ENCODE assay signal across 18 cellular contexts in genomic region chr4:169840554-169840953, GRCh38.
DNase-seq lines count a peak whose midpoint lies in the region; ATAC-seq, FAIRE-seq and TF ChIP-seq lines count a peak whose summit lies in the region.
"Had no signal": no experiment of that assay in that cellular context is flagged by ENCODE, and none has a peak within 500 bp of the region (broad histone marks: within the 10 kb centered on the region; RNA-seq: fewer than 3 reads in every experiment).

No MANE protein-coding gene starts in this region.

- H2AFZ ChIP-seq in GM23338 = 0 out of 2 replicates have a peak overlapping the region, but pooled peaks have one; percentile 81
- H2AFZ ChIP-seq in H1 (ENCODE audit: low read length) = peak overlapping the region; percentile 88
- peak overlapping the region; percentile 12 for H2AFZ ChIP-seq in neural progenitor cell (replicated peaks)

- TF ChIP-seq RAD21 in H1 (IDR thresholded peaks at IDR 0.05 in 1 of 2, conservative IDR thresholded peaks at IDR 0.05 in 1 of 2; ENCODE audit: low read depth in 2 of 2, low read length in 2 of 2) = no peak

- H3K18ac ChIP-seq in H1 (ENCODE audit: extremely low read depth, low read length) = no peak overlapping the region

- H3K27ac Mint-ChIP-seq in GM23338 (no peak overlapping the region; the same call in 1 of the 2 replicates), neural progenitor cell (no peak overlapping the region)
- H3K27ac Mint-ChIP-seq: CD14-positive monocyte; CD4-positive, alpha-beta memory T cell had no signal

- no peak overlapping the region for H3K4ac ChIP-seq in H1 (replicated peaks; ENCODE audit: insufficient read length, low read depth, low read length)

- H3K56ac ChIP-seq in H1 (replicated peaks; ENCODE audit: insufficient read length, low read depth, low read length) = no peak overlapping the region

- H3K36me3 ChIP-seq in GM23338 (ENCODE audit: insufficient read depth) (no peaks in the 10 kb centered on the region), H1 (ENCODE audit: control insufficient read depth in 2 of 4, insufficient read depth in 4 of 4, low read length in 3 of 4) (no peaks in the 10 kb centered on the region), neural progenitor cell (no peaks in the 10 kb centered on the region), pancreas (no peaks in the 10 kb centered on the region)

- no peaks in the 10 kb centered on the region for H4K20me1 ChIP-seq in GM23338 (replicated peaks; ENCODE audit: insufficient read depth)
- H4K20me1 ChIP-seq in H1 (replicated peaks in 1 of 2; ENCODE audit: control insufficient read depth in 1 of 2, insufficient read depth in 2 of 2, low read length in 2 of 2) = no peaks in the 10 kb centered on the region
- no peaks in the 10 kb centered on the region for H4K20me1 ChIP-seq in neural progenitor cell (ENCODE audit: low read depth)

- H3K79me2 ChIP-seq in GM23338 (replicated peaks; ENCODE audit: insufficient read depth) (no peaks in the 10 kb centered on the region), H1 (ENCODE audit: control insufficient read depth in 1 of 2, insufficient read depth in 2 of 2, low read length in 2 of 2) (no peaks in the 10 kb centered on the region), neural progenitor cell (ENCODE audit: low read depth) (no peaks in the 10 kb centered on the region)

- ATAC-seq in GM23338 (no peak), pancreas (no peak), HG03175 (IDR thresholded peaks at IDR 0.05; ENCODE audit: unreplicated experiment) (no peak)
- ATAC-seq: GM12878 had no signal

- H2BK20ac ChIP-seq in H1 (ENCODE audit: low read length) = no peak overlapping the region

- H3K4me1 Mint-ChIP-seq in GM23338 (peaks cover 2% of the 10 kb centered on the region; the same call in 1 of the 3 replicates), neural progenitor cell (no peaks in the 10 kb centered on the region)
- H3K4me1 Mint-ChIP-seq: CD14-positive monocyte; CD4-positive, alpha-beta memory T cell had no signal

- no peaks in the 10 kb centered on the region for H3K79me1 ChIP-seq in H1 (ENCODE audit: low read depth, low read length)

- H2BK120ac ChIP-seq in H1 (replicated peaks; ENCODE audit: low read depth, low read length) = no peak overlapping the region

- H2BK12ac ChIP-seq in H1 (ENCODE audit: low read depth, low read length) = no peak overlapping the region

- intact Hi-C loops in pancreas (cut with DNase I) = no loop called here

- TF ChIP-seq EP300 in H1 (IDR thresholded peaks at IDR 0.05; ENCODE audit: borderline replicate concordance in 1 of 2, low read depth in 2 of 2, low read length in 2 of 2) = no peak

- no peak for TF ChIP-seq POLR2A in H1 (IDR thresholded peaks at IDR 0.05; ENCODE audit: control extremely low read depth in 1 of 2, low read depth in 2 of 2, low read length in 2 of 2)

- H4K8ac ChIP-seq in H1 (ENCODE audit: extremely low read depth, insufficient read depth, low read length) = no peak overlapping the region

- H3K36me3 Mint-ChIP-seq in GM23338 (ENCODE audit: low read depth) = no peaks in the 10 kb centered on the region
- no peaks in the 10 kb centered on the region for H3K36me3 Mint-ChIP-seq in neural progenitor cell
- H3K36me3 Mint-ChIP-seq: CD14-positive monocyte; CD4-positive, alpha-beta memory T cell had no signal

- no peak overlapping the region for H4K5ac ChIP-seq in H1 (ENCODE audit: insufficient read length, low read depth, low read length)

- H4K91ac ChIP-seq in H1 (replicated peaks; ENCODE audit: insufficient read length, low read length) = no peak overlapping the region

- DNase-seq in GM23338 (ENCODE audit: low spot score) = no peak
- no peak for DNase-seq in H1 (ENCODE audit: low read depth in 1 of 2, low spot score in 2 of 2)
- DNase-seq in neural progenitor cell (ENCODE audit: low spot score) = no peak
- no peak for DNase-seq in pancreas
- DNase-seq in retina = no peak
- DNase-seq: ACHN; CD4-positive, alpha-beta memory T cell; DMS153; DMS79; EL; HCEC 1CT had no signal

- H3F3A ChIP-seq in GM23338 (replicated peaks; ENCODE audit: low read depth) = no peaks in the 10 kb centered on the region
- no peaks in the 10 kb centered on the region for H3F3A ChIP-seq in neural progenitor cell (ENCODE audit: low read depth)

- no peak overlapping the region for H3K23ac ChIP-seq in H1 (ENCODE audit: insufficient read length)

- no peak for FAIRE-seq in H1 (lab: Jason Lieb, UNC)
- no peak for FAIRE-seq in pancreas (lab: Jason Lieb, UNC)
- FAIRE-seq: A204.1, GM12878, GM19239, H54 had no signal

- no peak overlapping the region for H3K14ac ChIP-seq in H1 (ENCODE audit: insufficient read length)

- no peak overlapping the region for H3K4me2 ChIP-seq in GM23338
- H3K4me2 ChIP-seq in H1 (ENCODE audit: insufficient read depth in 1 of 2, low read depth in 2 of 2, low read length in 2 of 2) = no peak overlapping the region
- H3K4me2 ChIP-seq in neural progenitor cell = no peak overlapping the region

- H2BK15ac ChIP-seq in H1 (ENCODE audit: low read length) = no peak overlapping the region

- CTCF ChIA-PET in H1 (lab: Charles Lee; ENCODE audit: partially characterized antibody) = interaction anchor here (1.0 to 1.2 kb wide), 3 partner anchors 30 to 100 kb away, joined by 3 read pairs; no protein-coding TSS in a partner anchor

- H3K4me3 Mint-ChIP-seq in GM23338 (no peak overlapping the region), neural progenitor cell (no peak overlapping the region)
- H3K4me3 Mint-ChIP-seq: CD14-positive monocyte; CD4-positive, alpha-beta memory T cell had no signal

- H2BK5ac ChIP-seq in H1 (ENCODE audit: low read depth, low read length) = no peak overlapping the region

- H3K9me3 ChIP-seq in H1 (ENCODE audit: insufficient read depth in 2 of 2, low read depth in 1 of 2, low read length in 1 of 2) = peaks cover 0 to 3% of the 10 kb centered on the region in 2 experiments; a peak in 1 of 4 replicates
- no peaks in the 10 kb centered on the region for H3K9me3 ChIP-seq in neural progenitor cell (ENCODE audit: low read depth)
- no peaks in the 10 kb centered on the region for H3K9me3 ChIP-seq in pancreas

- no peaks in the 10 kb centered on the region for H3K27me3 Mint-ChIP-seq in GM23338 (ENCODE audit: insufficient read depth, low read depth, poor library complexity)
- H3K27me3 Mint-ChIP-seq in neural progenitor cell (ENCODE audit: insufficient read depth, low read depth) = peaks cover 3% of the 10 kb centered on the region

- H3K4me1 ChIP-seq in GM23338 (ENCODE audit: insufficient read depth) (no peaks in the 10 kb centered on the region), H1 (replicated peaks in 1 of 4; ENCODE audit: control insufficient read depth in 3 of 4, insufficient read depth in 4 of 4, low read length in 3 of 4) (no peaks in the 10 kb centered on the region), neural progenitor cell (no peaks in the 10 kb centered on the region), pancreas (no peaks in the 10 kb centered on the region)

- H3K9me3 Mint-ChIP-seq in GM23338 (0 out of 3 replicates have a peak, but pooled peaks cover 4% of the 10 kb centered on the region), neural progenitor cell (peaks cover 2% of the 10 kb centered on the region)

- H2AK5ac ChIP-seq in H1 (ENCODE audit: low read depth, low read length) = no peak overlapping the region

- H3K9ac ChIP-seq in H1 (replicated peaks in 1 of 4; ENCODE audit: extremely low read depth in 1 of 4, low read depth in 3 of 4, low read length in 3 of 4) (no peak overlapping the region), neural progenitor cell (no peak overlapping the region)

- no peaks in the 10 kb centered on the region for H3K27me3 ChIP-seq in GM23338 (ENCODE audit: insufficient read depth)
- no peaks in the 10 kb centered on the region for H3K27me3 ChIP-seq in H1 (replicated peaks in 1 of 4; ENCODE audit: control insufficient read depth in 3 of 4, extremely low read depth in 1 of 4, insufficient read depth in 3 of 4, low read length in 3 of 4)
- H3K27me3 ChIP-seq in neural progenitor cell = no peaks in the 10 kb centered on the region
- no peaks in the 10 kb centered on the region for H3K27me3 ChIP-seq in pancreas

- H3K23me2 ChIP-seq in H1 (ENCODE audit: low read depth, low read length) = no peaks in the 10 kb centered on the region

- no peak overlapping the region for H3K27ac ChIP-seq in GM23338 (ENCODE audit: low read depth)
- H3K27ac ChIP-seq in H1 (ENCODE audit: low read depth, low read length) = no peak overlapping the region
- no peak overlapping the region for H3K27ac ChIP-seq in neural progenitor cell
- H3K27ac ChIP-seq in pancreas = no peak overlapping the region
- H3K27ac ChIP-seq: HL-60 had no signal

- no peak overlapping the region for H3K4me3 ChIP-seq in GM23338
- no peak overlapping the region for H3K4me3 ChIP-seq in H1 (ENCODE audit: extremely low read depth in 1 of 4, insufficient read depth in 2 of 4, low read depth in 3 of 4, low read length in 4 of 4)
- no peak overlapping the region for H3K4me3 ChIP-seq in neural progenitor cell
- no peak overlapping the region for H3K4me3 ChIP-seq in pancreas
- H3K4me3 ChIP-seq: GM12878 had no signal

- POLR2A ChIA-PET in H1 (lab: Charles Lee; ENCODE audit: partially characterized antibody) = no interaction called here

- WGBS in H1 (ENCODE audit: extremely low coverage in 1 of 2, insufficient coverage in 1 of 2, insufficient read length in 1 of 2, insufficient replicate concordance in 2 of 2, low coverage in 1 of 2, low lambda C conversion rate in 2 of 2, missing lambda C conversion rate in 1 of 2), 2 experiments = 76% methylated on average over 3 of the region's 3 CpGs; no CpG with 5 or more reads in 1 of the 2 experiments
- whole genome bisulfite sequencing in pancreas, 2 donors = 38 to 40% methylated on average over 3 of the region's 3 CpGs

- no peaks in the 10 kb centered on the region for H3K9me2 ChIP-seq in GM23338 (ENCODE audit: insufficient read depth)

- TF ChIP-seq CTCF in GM23338 (conservative IDR thresholded peaks at IDR 0.05; ENCODE audit: low read depth in 2 of 2) (no peak), H1 (IDR thresholded peaks at IDR 0.05; ENCODE audit: control extremely low read depth in 1 of 3, insufficient read depth in 1 of 3, low read depth in 1 of 3, low read length in 3 of 3) (no peak), neural progenitor cell (IDR thresholded peaks at IDR 0.05) (no peak), pancreas (IDR thresholded peaks at IDR 0.05) (no peak)

TF ChIP-seq in H1, 55 proteins besides CTCF, POLR2A, EP300 and RAD21 (continues in another document):
- no peak for TF ChIP-seq USF2 (IDR thresholded peaks at IDR 0.05; ENCODE audit: low read length)
- TF ChIP-seq HDAC2 (IDR thresholded peaks at IDR 0.05; ENCODE audit: borderline replicate concordance in 1 of 2, low read depth in 2 of 2, low read length in 2 of 2) = no peak
- no peak for TF ChIP-seq TBP (IDR thresholded peaks at IDR 0.05; ENCODE audit: low read depth, low read length)
- no peak for TF ChIP-seq PHF8 (conservative IDR thresholded peaks at IDR 0.05; ENCODE audit: low read depth, low read length)
- TF ChIP-seq JUN (IDR thresholded peaks at IDR 0.05; ENCODE audit: low read depth, low read length) = no peak

Comparison
In these comparisons a context has a peak if more than half of its experiments do, and no peak if none do; other contexts are left out.
1. H2AFZ ChIP-seq: peak in every context shown above with its lines; median percentile 88 in H1; 81 in GM23338; 12 in neural progenitor cell.